ENCODE assay signal across 24 cellular contexts in genomic region chr5:173774212-173774850, GRCh38.
A peak's percentile ranks its signal among the peaks of the same experiment; 100 is the strongest.
DNase-seq lines count a peak whose midpoint lies in the region; ATAC-seq, FAIRE-seq and TF ChIP-seq lines count a peak whose summit lies in the region.
"Had no signal": no experiment of that assay in that cellular context is flagged by ENCODE, and none has a peak within 500 bp of the region (broad histone marks: within the 10 kb centered on the region; RNA-seq: fewer than 3 reads in every experiment).

No MANE protein-coding gene starts in this region.

- TF ChIP-seq EP300 in K562 (IDR thresholded peaks at IDR 0.05; ENCODE audit: low read length) (no peak), SK-N-SH (IDR thresholded peaks at IDR 0.05; ENCODE audit: borderline replicate concordance in 1 of 2, low read depth in 1 of 2, low read length in 1 of 2) (no peak)

- CTCF ChIA-PET in K562 (lab: Yijun Ruan, JAX; ENCODE audit: low intra/inter-chr PET ratio): no interaction called here
- CTCF ChIA-PET in SK-N-SH (lab: Yijun Ruan, JAX): interaction anchor here (0.9 kb wide), 1 partner anchor 53 kb away, joined by 3 read pairs; no protein-coding TSS in a partner anchor

- H3K9me2 ChIP-seq in SK-N-SH: no peaks in the 10 kb centered on the region

- H3K36me3 Mint-ChIP-seq in endothelial cell (ENCODE audit: low read depth, unreplicated experiment): no peaks in the 10 kb centered on the region
- H3K36me3 Mint-ChIP-seq: activated CD4-positive, alpha-beta memory T cell treated with anti-CD3 and anti-CD28 coated beads for 36 hours; neural progenitor cell had no signal

- H3K27me3 ChIP-seq in K562 (ENCODE audit: control insufficient read depth in 2 of 2, insufficient read depth in 2 of 2, low read length in 2 of 2) (no peaks in the 10 kb centered on the region), gastrocnemius medialis (no peaks in the 10 kb centered on the region), SK-N-SH (ENCODE audit: insufficient read depth) (no peaks in the 10 kb centered on the region)
- H3K27me3 ChIP-seq: neural progenitor cell, Peyer's patch, uterus had no signal

- BruUV-seq in K562 (replicated peaks; lab: Mats Ljungman, UMichigan): no TSS peak

- ATAC-seq in K562: no peak
- ATAC-seq in gastrocnemius medialis: peak; percentile 92 to 93
- ATAC-seq: activated CD4-positive, CD25-positive, alpha-beta regulatory T cell treated with anti-CD3 and anti-CD28 coated beads, Interleukin-2, amount 50 U/mL, for 24 hours had no signal

- H2AFZ ChIP-seq in K562 (ENCODE audit: low read depth, low read length) (no peak overlapping the region), SK-N-SH (ENCODE audit: low read depth) (no peak overlapping the region)
- H2AFZ ChIP-seq: neural progenitor cell had no signal

- peaks cover 3% of the 10 kb centered on the region for H3K27me3 Mint-ChIP-seq in endothelial cell (ENCODE audit: unreplicated experiment)
- H3K27me3 Mint-ChIP-seq: activated CD4-positive, alpha-beta memory T cell treated with anti-CD3 and anti-CD28 coated beads for 36 hours had no signal

- H4K20me1 ChIP-seq in K562 (replicated peaks; ENCODE audit: control insufficient read depth, insufficient read depth, low read length) (no peaks in the 10 kb centered on the region), SK-N-SH (ENCODE audit: insufficient read depth) (no peaks in the 10 kb centered on the region)

- H3K4me1 Mint-ChIP-seq in endothelial cell (ENCODE audit: unreplicated experiment): peaks cover 20% of the 10 kb centered on the region

- no peaks in the 10 kb centered on the region for H3F3A ChIP-seq in SK-N-SH (replicated peaks; ENCODE audit: insufficient read depth)

- H3K79me2 ChIP-seq in K562 (ENCODE audit: control insufficient read depth, insufficient read depth, low read length) (no peaks in the 10 kb centered on the region), SK-N-SH (ENCODE audit: insufficient read depth) (no peaks in the 10 kb centered on the region)

- TF ChIP-seq POLR2A in K562 (conservative IDR thresholded peaks at IDR 0.05): no peak
- TF ChIP-seq POLR2A in gastrocnemius medialis (IDR thresholded peaks at IDR 0.05): no peak

- H3K4me3 ChIP-seq in K562 (no peak overlapping the region), gastrocnemius medialis (no peak overlapping the region), SK-N-SH (ENCODE audit: low read depth in 2 of 2, low read length in 1 of 2) (no peak overlapping the region)
- H3K4me3 ChIP-seq: HAP-1, neural progenitor cell, Peyer's patch, thoracic aorta, uterus had no signal

- intact Hi-C loops in K562 (cut with micrococcal nuclease) (no loop called here), gastrocnemius medialis (cut with DNase I; ENCODE audit: low total_unique reads) (no loop called here)

- POLR2A ChIA-PET in K562 (lab: Yijun Ruan, JAX) (no interaction called here), SK-N-SH (lab: Yijun Ruan, JAX) (no interaction called here)

- H3K9ac ChIP-seq in K562 (ENCODE audit: insufficient read depth in 1 of 2, low read depth in 2 of 2, low read length in 2 of 2): no peak overlapping the region
- H3K9ac ChIP-seq in SK-N-SH: no peak overlapping the region
- H3K9ac ChIP-seq: neural progenitor cell had no signal

- H3K4me1 ChIP-seq in K562 (replicated peaks in 1 of 2; ENCODE audit: control insufficient read depth in 2 of 2, insufficient read depth in 2 of 2, low read length in 2 of 2) (peaks cover 16 to 49% of the 10 kb centered on the region in 2 experiments), gastrocnemius medialis (peaks cover 0 to 13% of the 10 kb centered on the region in 2 donors), SK-N-SH (ENCODE audit: control insufficient read depth in 1 of 2, insufficient read depth in 2 of 2, low read depth in 1 of 2, low read length in 1 of 2) (peaks cover 0 to 36% of the 10 kb centered on the region in 2 experiments; a peak in 2 of 4 replicates)
- H3K4me1 ChIP-seq: uterus had no signal

- TF ChIP-seq CTCF in K562 (IDR thresholded peaks at IDR 0.05 in 2 of 3, conservative IDR thresholded peaks at IDR 0.05 in 1 of 3; ENCODE audit: insufficient read depth in 2 of 3, low read depth in 1 of 3, low read length in 3 of 3) (no peak), gastrocnemius medialis (IDR thresholded peaks at IDR 0.05 in 4 of 5, conservative IDR thresholded peaks at IDR 0.05 in 1 of 5) (no peak), endothelial cell (IDR thresholded peaks at IDR 0.05; ENCODE audit: unreplicated experiment) (no peak), SK-N-SH (IDR thresholded peaks at IDR 0.05) (no peak)

- no peaks in the 10 kb centered on the region for H3K9me3 Mint-ChIP-seq in endothelial cell (ENCODE audit: unreplicated experiment)
- H3K9me3 Mint-ChIP-seq: activated CD4-positive, alpha-beta memory T cell treated with anti-CD3 and anti-CD28 coated beads for 36 hours; endodermal cell; neural progenitor cell had no signal

- H3K9me1 ChIP-seq in K562 (ENCODE audit: control insufficient read depth, insufficient read depth, low read length): no peaks in the 10 kb centered on the region

- WGBS in K562 (ENCODE audit: insufficient coverage, low coverage, missing lambda C conversion rate): 64% methylated on average over 6 of the region's 6 CpGs
- 65% methylated on average over 3 of the region's 6 CpGs for WGBS in SK-N-SH (ENCODE audit: low lambda C conversion rate)

- no peak overlapping the region for H3K4me3 Mint-ChIP-seq in endothelial cell (ENCODE audit: unreplicated experiment)
- H3K4me3 Mint-ChIP-seq: activated CD4-positive, alpha-beta memory T cell treated with anti-CD3 and anti-CD28 coated beads for 36 hours; endodermal cell; neural progenitor cell had no signal

- DNase-seq in LHCN-M2 (ENCODE audit: low read depth): peak; percentile 25
- no peak for DNase-seq in K562 (ENCODE audit: extremely low read depth in 1 of 4, low spot score in 3 of 4)
- DNase-seq in hippocampal formation (lab: John Stamatoyannopoulos, UW): peak; percentile 22 to 36
- DNase-seq in gastrocnemius medialis: peak; percentile 68 to 73
- no peak for DNase-seq in NCI-H1417 treated with DMSO at 0.1 percent for 48 hours (lab: John Stamatoyannopoulos, UW)
- DNase-seq in endothelial cell (ENCODE audit: low spot score): no peak
- DNase-seq in SK-N-SH: no peak
- DNase-seq: activated CD4-positive, alpha-beta memory T cell treated with anti-CD3 and anti-CD28 coated beads for 36 hours; endodermal cell; IMR-90; NCI-H510A treated with DMSO at 0.1 percent for 48 hours; NK-92 treated with Interleukin-12 subunit alpha and Interleukin-12 subunit beta, amount 100 ng/mL, for 24 hours; Peyer's patch; retina; stimulated activated CD4-positive, alpha-beta T cell treated with anti-CD3 and anti-CD28 coated beads, Interleukin-12 subunit alpha, Interleukin-12 subunit beta, amount 100 ng/mL, for 4 hours; stimulated activated CD4-positive, alpha-beta T cell treated with anti-CD3 and anti-CD28 coated beads, Interleukin-4, amount 100 ng/mL, for 4 hours; stimulated activated naive CD4-positive, alpha-beta T cell; uterus had no signal

- TF ChIP-seq RAD21 in K562 (CRISPR knock-in tag; conservative IDR thresholded peaks at IDR 0.05 in 1 of 2, IDR thresholded peaks at IDR 0.05 in 1 of 2) (no peak), SK-N-SH (IDR thresholded peaks at IDR 0.05; ENCODE audit: low read length) (no peak)

- FAIRE-seq in K562 (lab: Jason Lieb, UNC): no peak
- FAIRE-seq: colon, TTC549 had no signal

- H3K36me3 ChIP-seq in K562 (ENCODE audit: control insufficient read depth, insufficient read depth, low read length) (no peaks in the 10 kb centered on the region), gastrocnemius medialis (no peaks in the 10 kb centered on the region), SK-N-SH (replicated peaks in 1 of 2; ENCODE audit: control insufficient read depth in 1 of 2, insufficient read depth in 2 of 2, low read length in 1 of 2) (no peaks in the 10 kb centered on the region)
- H3K36me3 ChIP-seq: HAP-1, neural progenitor cell, Peyer's patch, thoracic aorta, uterus had no signal

- H3K27ac ChIP-seq in K562 (ENCODE audit: extremely low read depth, low read depth, low read length): no peak overlapping the region
- H3K27ac ChIP-seq in gastrocnemius medialis: peak overlapping the region; percentile 57 to 81 (median 80)
- H3K27ac ChIP-seq in SK-N-SH (ENCODE audit: low read depth in 2 of 2, low read length in 1 of 2): no peak overlapping the region
- H3K27ac ChIP-seq: neural progenitor cell, Peyer's patch, thoracic aorta, uterus had no signal

- no peak overlapping the region for H3K4me2 ChIP-seq in K562 (ENCODE audit: insufficient read depth, low read length)
- H3K4me2 ChIP-seq in SK-N-SH: no peak overlapping the region
- H3K4me2 ChIP-seq: neural progenitor cell had no signal

- H3K27ac Mint-ChIP-seq in endothelial cell (ENCODE audit: unreplicated experiment): no peak overlapping the region
- H3K27ac Mint-ChIP-seq: activated CD4-positive, alpha-beta memory T cell treated with anti-CD3 and anti-CD28 coated beads for 36 hours; endodermal cell; neural progenitor cell had no signal

- in situ Hi-C loops in K562 (cut with MboI): no loop called here
- in situ Hi-C loops in gastrocnemius medialis (cut with MboI; ENCODE audit: low sequenced_read_pairs in 4 of 4): loop anchor here in 3 of 4 donors (25.0 kb wide), 2 partner anchors 188 to 312 kb away; no protein-coding TSS in a partner anchor

- H3K9me3 ChIP-seq in K562 (replicated peaks; ENCODE audit: control insufficient read depth, insufficient read depth, low read depth, low read length): no peaks in the 10 kb centered on the region
- no peaks in the 10 kb centered on the region for H3K9me3 ChIP-seq in gastrocnemius medialis
- H3K9me3 ChIP-seq in SK-N-SH: no peaks in the 10 kb centered on the region
- H3K9me3 ChIP-seq: HAP-1, Peyer's patch, thoracic aorta, uterus had no signal

TF ChIP-seq in K562, 482 proteins besides CTCF, POLR2A, EP300 and RAD21 (continues in another document):
- no peak for TF ChIP-seq HNRNPH1 (optimal IDR thresholded peaks at IDR 0.05; ENCODE audit: low read depth, low read length)
- no peak for TF ChIP-seq SRSF9 (IDR thresholded peaks at IDR 0.05; ENCODE audit: borderline replicate concordance, low read depth, low read length)

TF ChIP-seq in SK-N-SH, 30 proteins besides CTCF, POLR2A, EP300 and RAD21 (continues in another document):
- no peak for TF ChIP-seq YY1 (IDR thresholded peaks at IDR 0.05; ENCODE audit: low read depth)
- TF ChIP-seq PBX3 (IDR thresholded peaks at IDR 0.05): no peak

Comparison
In these comparisons a context has a peak if more than half of its experiments do, and no peak if none do; other contexts are left out.
1. DNase-seq: peak in LHCN-M2 (single experiment), hippocampal formation (2 of 2) and gastrocnemius medialis (2 of 2); none in K562 (0 of 4), NCI-H1417 treated with DMSO at 0.1 percent for 48 hours (single experiment), endothelial cell (single experiment) and SK-N-SH (single experiment).
2. H3K27ac ChIP-seq: peak in gastrocnemius medialis (4 of 4); none in K562 (single experiment) and SK-N-SH (0 of 2).